Comparison of ENCODE assay signal across 14 cellular contexts in genomic region chr11:57213282-57214086, GRCh38. TPM values are rescaled to one million over a fixed set of nuclear protein-coding genes. Genes with fewer than 3 reads are reported as not detected.
A peak's percentile ranks its signal among the peaks of the same experiment; 100 is the strongest.
DNase-seq lines count a peak whose midpoint lies in the region; ATAC-seq, FAIRE-seq and TF ChIP-seq lines count a peak whose summit lies in the region.
"Had no signal": no experiment of that assay in that cellular context is flagged by ENCODE, and none has a peak within 500 bp of the region (broad histone marks: within the 10 kb centered on the region; RNA-seq: fewer than 3 reads in every experiment).

No MANE protein-coding gene starts in this region.

- H3K4me3 ChIP-seq in SK-N-SH (ENCODE audit: low read depth in 2 of 2, low read length in 1 of 2) (no peak overlapping the region), astrocyte (ENCODE audit: insufficient read depth, low read depth, low read length) (no peak overlapping the region), sigmoid colon (no peak overlapping the region)
- H3K4me3 ChIP-seq: pancreas had no signal

- TF ChIP-seq POLR2A in sigmoid colon (IDR thresholded peaks at IDR 0.05), result no peak

- no peak overlapping the region for H3K27ac Mint-ChIP-seq in astrocyte (ENCODE audit: unreplicated experiment)
- H3K27ac Mint-ChIP-seq: activated B cell treated with CpG ODN at 0.5 μM for 24 hours; activated naive CD4-positive, alpha-beta T cell treated with anti-CD3 and anti-CD28 coated beads, Interleukin-2, amount 10 ng/mL, durations not matched to agents 7 days and 5 days had no signal

- H3K4me1 Mint-ChIP-seq in astrocyte (ENCODE audit: low read depth, unreplicated experiment), result peaks cover 13% of the 10 kb centered on the region
- H3K4me1 Mint-ChIP-seq: activated B cell treated with CpG ODN at 0.5 μM for 24 hours; activated naive CD4-positive, alpha-beta T cell treated with anti-CD3 and anti-CD28 coated beads, Interleukin-2, amount 10 ng/mL, durations not matched to agents 7 days and 5 days had no signal

- H3K4me3 Mint-ChIP-seq in astrocyte (ENCODE audit: unreplicated experiment), result no peak overlapping the region
- H3K4me3 Mint-ChIP-seq: activated B cell treated with CpG ODN at 0.5 μM for 24 hours; activated naive CD4-positive, alpha-beta T cell treated with anti-CD3 and anti-CD28 coated beads, Interleukin-2, amount 10 ng/mL, durations not matched to agents 7 days and 5 days had no signal

- H3K9me2 ChIP-seq in SK-N-SH, result no peaks in the 10 kb centered on the region

- H3K9me3 Mint-ChIP-seq in astrocyte (ENCODE audit: unreplicated experiment), result peaks cover 2% of the 10 kb centered on the region
- H3K9me3 Mint-ChIP-seq: activated B cell treated with CpG ODN at 0.5 μM for 24 hours; activated naive CD4-positive, alpha-beta T cell treated with anti-CD3 and anti-CD28 coated beads, Interleukin-2, amount 10 ng/mL, durations not matched to agents 7 days and 5 days had no signal

- ATAC-seq in SK-N-SH treated with all-trans-retinoic acid at 6 μM for 48 hours, result no peak
- no peak for ATAC-seq in HG03045 (IDR thresholded peaks at IDR 0.05; ENCODE audit: unreplicated experiment)
- ATAC-seq in HG03520 (IDR thresholded peaks at IDR 0.05; ENCODE audit: unreplicated experiment), result no peak

- CTCF ChIA-PET in SK-N-SH (lab: Yijun Ruan, JAX), result interaction anchor here (0.9 to 1.5 kb wide), 2 partner anchors 35 to 372 kb away, joined by 4 to 5 read pairs; no protein-coding TSS in a partner anchor

- no peak for TF ChIP-seq CTCF in SK-N-SH (IDR thresholded peaks at IDR 0.05)
- TF ChIP-seq CTCF in astrocyte (IDR thresholded peaks at IDR 0.05; ENCODE audit: insufficient read depth, low read depth, low read length), result no peak
- no peak for TF ChIP-seq CTCF in sigmoid colon (IDR thresholded peaks at IDR 0.05)

- no peaks in the 10 kb centered on the region for H3K36me3 ChIP-seq in SK-N-SH (replicated peaks in 1 of 2; ENCODE audit: control insufficient read depth in 1 of 2, insufficient read depth in 2 of 2, low read length in 1 of 2)
- H3K36me3 ChIP-seq in astrocyte (ENCODE audit: insufficient read depth, low read length), result no peaks in the 10 kb centered on the region
- H3K36me3 ChIP-seq in sigmoid colon, result no peaks in the 10 kb centered on the region
- H3K36me3 ChIP-seq: pancreas had no signal

- no peak overlapping the region for H2AFZ ChIP-seq in SK-N-SH (ENCODE audit: low read depth)
- peak overlapping the region; percentile 29 for H2AFZ ChIP-seq in astrocyte (ENCODE audit: low read depth, low read length)

- WGBS in SK-N-SH (ENCODE audit: low lambda C conversion rate), result 74% methylated on average over 11 of the region's 11 CpGs
- WGBS in sigmoid colon, 2 donors, result 38 to 70% methylated on average over 11 of the region's 11 CpGs

- TF ChIP-seq EP300 in SK-N-SH (IDR thresholded peaks at IDR 0.05; ENCODE audit: borderline replicate concordance in 1 of 2, low read depth in 1 of 2, low read length in 1 of 2) (no peak), sigmoid colon (IDR thresholded peaks at IDR 0.05) (no peak)

- H3K27me3 Mint-ChIP-seq in astrocyte (ENCODE audit: low read depth, unreplicated experiment), result peaks cover 2% of the 10 kb centered on the region
- H3K27me3 Mint-ChIP-seq: activated naive CD4-positive, alpha-beta T cell treated with anti-CD3 and anti-CD28 coated beads, Interleukin-2, amount 10 ng/mL, durations not matched to agents 7 days and 5 days had no signal

- H3K4me1 ChIP-seq in SK-N-SH (ENCODE audit: control insufficient read depth in 1 of 2, insufficient read depth in 2 of 2, low read depth in 1 of 2, low read length in 1 of 2) (peaks cover 4 to 10% of the 10 kb centered on the region in 2 experiments; a peak in 2 of 4 replicates), astrocyte (ENCODE audit: insufficient read depth, low read length) (peaks cover 16% of the 10 kb centered on the region), sigmoid colon (peaks cover 0 to 16% (median 6%) of the 10 kb centered on the region in 4 donors)
- H3K4me1 ChIP-seq: pancreas had no signal

- TF ChIP-seq RAD21 in SK-N-SH (IDR thresholded peaks at IDR 0.05; ENCODE audit: low read length), result no peak

- DNase-seq in SK-N-SH, result peak; percentile 47
- peak; percentile 56 for DNase-seq in astrocyte (ENCODE audit: low read depth)
- peak; percentile 75 for DNase-seq in iPS-NIHi7 (ENCODE audit: extremely low spot score)
- DNase-seq in urothelium cell line (ENCODE audit: low spot score), result peak; percentile 28
- no peak for DNase-seq in sigmoid colon
- DNase-seq: activated B cell treated with CpG ODN at 0.5 μM for 24 hours; activated naive CD4-positive, alpha-beta T cell treated with anti-CD3 and anti-CD28 coated beads, Interleukin-2, amount 10 ng/mL, durations not matched to agents 7 days and 5 days; NCI-H446; pancreas had no signal

- H3K79me2 ChIP-seq in SK-N-SH (ENCODE audit: insufficient read depth) (no peaks in the 10 kb centered on the region), astrocyte (ENCODE audit: insufficient read depth, low read length) (no peaks in the 10 kb centered on the region)

- intact Hi-C loops in sigmoid colon (cut with DNase I), result no loop called here

- H3K27ac ChIP-seq in SK-N-SH (ENCODE audit: low read depth in 2 of 2, low read length in 1 of 2) (peak overlapping the region in 1 of 2 experiments; percentile 13; a peak in 2 of 4 replicates), astrocyte (ENCODE audit: low read depth, low read length) (no peak overlapping the region), sigmoid colon (peak overlapping the region in 2 of 4 donors; percentile 18 to 36)
- H3K27ac ChIP-seq: pancreas had no signal

- H3K9me3 ChIP-seq in SK-N-SH (no peaks in the 10 kb centered on the region), astrocyte (ENCODE audit: insufficient read depth, low read depth, low read length) (no peaks in the 10 kb centered on the region), sigmoid colon (no peaks in the 10 kb centered on the region)
- H3K9me3 ChIP-seq: pancreas had no signal

- peak overlapping the region; percentile 11; the same call in 1 of the 2 replicates for H3K4me2 ChIP-seq in SK-N-SH
- peak overlapping the region; percentile 74 for H3K4me2 ChIP-seq in astrocyte (ENCODE audit: low read length)

- H3K36me3 Mint-ChIP-seq in astrocyte (ENCODE audit: low read depth, unreplicated experiment), result no peaks in the 10 kb centered on the region
- H3K36me3 Mint-ChIP-seq: activated naive CD4-positive, alpha-beta T cell treated with anti-CD3 and anti-CD28 coated beads, Interleukin-2, amount 10 ng/mL, durations not matched to agents 7 days and 5 days had no signal

- no peaks in the 10 kb centered on the region for H3F3A ChIP-seq in SK-N-SH (replicated peaks; ENCODE audit: insufficient read depth)

- H3K27me3 ChIP-seq in SK-N-SH (ENCODE audit: insufficient read depth) (no peaks in the 10 kb centered on the region), astrocyte (ENCODE audit: insufficient read depth, low read length) (no peaks in the 10 kb centered on the region), sigmoid colon (no peaks in the 10 kb centered on the region)
- H3K27me3 ChIP-seq: pancreas had no signal

- no peaks in the 10 kb centered on the region for H4K20me1 ChIP-seq in SK-N-SH (ENCODE audit: insufficient read depth)
- no peaks in the 10 kb centered on the region for H4K20me1 ChIP-seq in astrocyte (ENCODE audit: insufficient read depth, low read length)

- H3K9ac ChIP-seq in SK-N-SH, result no peak overlapping the region
- peak overlapping the region; percentile 15 for H3K9ac ChIP-seq in astrocyte (ENCODE audit: low read length)

- FAIRE-seq in astrocyte (lab: Jason Lieb, UNC), result peak; percentile 59
- peak; percentile 85 for FAIRE-seq in urothelium cell line (lab: Jason Lieb, UNC)
- FAIRE-seq: A204.1, frontal cortex, pancreas had no signal

- POLR2A ChIA-PET in SK-N-SH (lab: Yijun Ruan, JAX), result no interaction called here

TF ChIP-seq in SK-N-SH, 30 proteins besides CTCF, POLR2A, EP300 and RAD21 (continues in another document):
- no peak for TF ChIP-seq TEAD4 (IDR thresholded peaks at IDR 0.05; ENCODE audit: borderline replicate concordance, insufficient read depth)
- TF ChIP-seq MEF2A (IDR thresholded peaks at IDR 0.05; ENCODE audit: borderline replicate concordance, low read depth), result no peak
- no peak for TF ChIP-seq PBX3 (IDR thresholded peaks at IDR 0.05)
- no peak for TF ChIP-seq TCF12 (IDR thresholded peaks at IDR 0.05)

TF ChIP-seq in SK-N-SH treated with all-trans-retinoic acid at 6 μM for 48 hours, 23 proteins besides CTCF, POLR2A, EP300 and RAD21 (continues in another document):
- TF ChIP-seq GLIS3 (CRISPR knock-in tag; IDR thresholded peaks at IDR 0.05) (no peak), RARB (CRISPR knock-in tag; IDR thresholded peaks at IDR 0.05) (no peak), OSR1 (CRISPR knock-in tag; IDR thresholded peaks at IDR 0.05) (no peak), ZNF8 (CRISPR knock-in tag; IDR thresholded peaks at IDR 0.05) (no peak), TOX (CRISPR knock-in tag; IDR thresholded peaks at IDR 0.05; ENCODE audit: borderline replicate concordance) (no peak), TCF4 (CRISPR knock-in tag; IDR thresholded peaks at IDR 0.05; ENCODE audit: borderline replicate concordance) (no peak)
- TF ChIP-seq, protein P1, sequence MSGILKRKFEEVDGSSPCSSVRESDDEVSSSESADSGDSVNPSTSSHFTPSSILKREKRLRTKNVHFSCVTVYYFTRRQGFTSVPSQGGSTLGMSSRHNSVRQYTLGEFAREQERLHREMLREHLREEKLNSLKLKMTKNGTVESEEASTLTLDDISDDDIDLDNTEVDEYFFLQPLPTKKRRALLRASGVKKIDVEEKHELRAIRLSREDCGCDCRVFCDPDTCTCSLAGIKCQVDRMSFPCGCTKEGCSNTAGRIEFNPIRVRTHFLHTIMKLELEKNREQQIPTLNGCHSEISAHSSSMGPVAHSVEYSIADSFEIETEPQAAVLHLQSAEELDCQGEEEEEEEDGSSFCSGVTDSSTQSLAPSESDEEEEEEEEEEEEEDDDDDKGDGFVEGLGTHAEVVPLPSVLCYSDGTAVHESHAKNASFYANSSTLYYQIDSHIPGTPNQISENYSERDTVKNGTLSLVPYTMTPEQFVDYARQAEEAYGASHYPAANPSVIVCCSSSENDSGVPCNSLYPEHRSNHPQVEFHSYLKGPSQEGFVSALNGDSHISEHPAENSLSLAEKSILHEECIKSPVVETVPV (CRISPR knock-in tag; IDR thresholded peaks at IDR 0.05), result no peak

RNA-seq across cellular contexts. Expression of gene APLNR, which starts 23.6 kb away (rescaled TPM):
- polyA plus RNA-seq in SK-N-SH (2012; rRNA removed) (0.03 and 0.15 TPM in 2 replicates), sigmoid colon (1 to 10 TPM in 1 of 3 donors, under 1 TPM in 2; under 0.01 to 2.6 (median 0.46) TPM)
- polyA plus RNA-seq in SK-N-SH (2012; cell fraction: cytosol; rRNA removed), result 0.08 and 0.22 TPM in 2 replicates
- polyA plus RNA-seq in SK-N-SH (2012; cell fraction: nucleus; rRNA removed), result 0.06 and 0.07 TPM in 2 replicates
- total RNA-seq in astrocyte (0.07 TPM in 1 of 2 replicates, not detected in the other), sigmoid colon (1 to 10 TPM in 1 of 4 donors, under 1 TPM in 3; 0.54 to 1.8 (median 0.77) TPM)
- total RNA-seq: activated B cell treated with CpG ODN at 0.5 μM for 24 hours had no signal

RNA-seq across cellular contexts. Expression of gene LRRC55, which starts 31.7 kb away (rescaled TPM):
- polyA plus RNA-seq in SK-N-SH (2012; rRNA removed) (not detected in 2 replicates), sigmoid colon (under 1 TPM in 1 of 3 donors, not detected in 2; 0.63 TPM)
- polyA plus RNA-seq in SK-N-SH (2012; cell fraction: cytosol; rRNA removed), result 0.01 TPM in 1 of 2 replicates, not detected in the other
- not detected in 2 replicates for polyA plus RNA-seq in SK-N-SH (2012; cell fraction: nucleus; rRNA removed)
- total RNA-seq in astrocyte (not detected in 2 replicates), sigmoid colon (1 to 10 TPM in 1 of 4 donors, under 1 TPM in 3; 0.66 to 1.4 (median 0.89) TPM)
- total RNA-seq: activated B cell treated with CpG ODN at 0.5 μM for 24 hours had no signal
